9 cellular contexts compared by ENCODE assay signal in the genomic region with DNA sequence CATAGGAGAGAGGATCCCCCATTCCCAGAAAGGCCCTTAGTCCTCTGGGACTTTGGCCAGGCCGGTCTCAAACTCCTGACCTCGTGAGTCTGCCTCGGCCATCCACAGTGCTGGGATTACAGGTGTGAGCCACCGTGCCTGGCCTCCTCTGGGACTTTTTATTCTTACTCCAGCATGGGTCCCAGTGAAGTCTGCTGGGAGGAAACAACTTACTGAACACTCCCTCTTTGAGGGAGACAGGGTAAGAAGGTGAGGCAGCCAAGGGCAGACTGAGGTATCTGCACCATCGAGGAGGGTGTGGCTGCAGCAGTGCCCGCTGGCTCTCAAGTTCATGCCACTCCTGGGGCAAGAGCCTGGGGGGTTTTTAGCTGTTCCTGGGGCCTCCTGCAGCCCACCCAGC. TPM values are rescaled to one million over a fixed set of nuclear protein-coding genes. Genes with fewer than 3 reads are reported as not detected.
A peak's percentile ranks its signal among the peaks of the same experiment; 100 is the strongest.
DNase-seq lines count a peak whose midpoint lies in the region; ATAC-seq, FAIRE-seq and TF ChIP-seq lines count a peak whose summit lies in the region.
"Had no signal": no experiment of that assay in that cellular context is flagged by ENCODE, and none has a peak within 500 bp of the region (broad histone marks: within the 10 kb centered on the region; RNA-seq: fewer than 3 reads in every experiment).

No MANE protein-coding gene starts in this region.

- ATAC-seq in Right ventricle myocardium superior (ENCODE audit: poor library complexity), result no peak
- ATAC-seq in left cardiac atrium, result no peak
- peak; percentile 54 for ATAC-seq in left colon
- ATAC-seq in HG03175 (IDR thresholded peaks at IDR 0.05; ENCODE audit: unreplicated experiment), result no peak
- no peak for ATAC-seq in pancreas

- 68 to 73% methylated on average over 6 of the region's 6 CpGs for WGBS in testis, 2 donors
- WGBS in pancreas, 2 donors, result 84 to 87% methylated on average over 6 of the region's 6 CpGs

- intact Hi-C loops in Right ventricle myocardium superior (cut with DNase I) (loop anchor here (10.0 kb wide), 1 partner anchor 153 kb away; the partner anchor contains the start of gene SYNGAP1), left cardiac atrium (cut with DNase I) (loop anchor here in 1 of 2 donors (10.0 kb wide), 1 partner anchor 123 kb away; the partner anchor contains the start of gene ZBTB9), left colon (cut with DNase I, micrococcal nuclease) (no loop called here), testis (cut with DNase I; ENCODE audit: low total_unique reads) (no loop called here), pancreas (cut with DNase I) (no loop called here)

- CTCF ChIA-PET in activated CD4-positive, alpha-beta memory T cell treated with anti-CD3 and anti-CD28 coated beads, Interleukin-2, amount 10 ng/mL, durations not matched to agents 7 days and 5 days (lab: Charles Lee), result no interaction called here

- H3K9me3 ChIP-seq in testis, result no peaks in the 10 kb centered on the region
- no peaks in the 10 kb centered on the region for H3K9me3 ChIP-seq in pancreas

- no peak for TF ChIP-seq POLR2A in testis (IDR thresholded peaks at IDR 0.05)

- FAIRE-seq in pancreas (lab: Jason Lieb, UNC), result no peak

- no peak for TF ChIP-seq CTCF in testis (IDR thresholded peaks at IDR 0.05)
- TF ChIP-seq CTCF in pancreas (IDR thresholded peaks at IDR 0.05), result no peak

- no peaks in the 10 kb centered on the region for H3K9me3 Mint-ChIP-seq in activated CD4-positive, alpha-beta memory T cell treated with anti-CD3 and anti-CD28 coated beads, Interleukin-2, amount 10 ng/mL, durations not matched to agents 7 days and 5 days

- POLR2A ChIA-PET in activated CD4-positive, alpha-beta memory T cell treated with anti-CD3 and anti-CD28 coated beads, Interleukin-2, amount 10 ng/mL, durations not matched to agents 7 days and 5 days (lab: Charles Lee), result interaction anchor here (3.5 kb wide), 1 partner anchor 123 kb away, joined by 18 read pairs; the partner anchor contains the start of gene ZBTB9

- DNase-seq in Right ventricle myocardium superior (peak; percentile 30), left cardiac atrium (no peak), left colon (peak; percentile 64 to 70), testis (no peak), pancreas (no peak), AML-193 (lab: John Stamatoyannopoulos, UW) (no peak)
- peak; percentile 34 for DNase-seq in activated CD4-positive, alpha-beta memory T cell treated with anti-CD3 and anti-CD28 coated beads, Interleukin-2, amount 10 ng/mL, durations not matched to agents 7 days and 5 days
- DNase-seq: NCI-H510A had no signal

- H3K36me3 Mint-ChIP-seq in activated CD4-positive, alpha-beta memory T cell treated with anti-CD3 and anti-CD28 coated beads, Interleukin-2, amount 10 ng/mL, durations not matched to agents 7 days and 5 days (ENCODE audit: low read depth), result peaks cover 64% of the 10 kb centered on the region

- no peaks in the 10 kb centered on the region for H3K27me3 Mint-ChIP-seq in activated CD4-positive, alpha-beta memory T cell treated with anti-CD3 and anti-CD28 coated beads, Interleukin-2, amount 10 ng/mL, durations not matched to agents 7 days and 5 days

- H3K4me3 ChIP-seq in testis (no peak overlapping the region), pancreas (no peak overlapping the region)

- H3K27ac ChIP-seq in testis (peak overlapping the region; percentile 59 to 79), pancreas (peak overlapping the region in 1 of 4 donors; percentile 62)

- peaks cover 45% of the 10 kb centered on the region for H3K4me1 Mint-ChIP-seq in activated CD4-positive, alpha-beta memory T cell treated with anti-CD3 and anti-CD28 coated beads, Interleukin-2, amount 10 ng/mL, durations not matched to agents 7 days and 5 days

- H3K4me3 Mint-ChIP-seq in activated CD4-positive, alpha-beta memory T cell treated with anti-CD3 and anti-CD28 coated beads, Interleukin-2, amount 10 ng/mL, durations not matched to agents 7 days and 5 days, result peak overlapping the region; percentile 94

- H3K27me3 ChIP-seq in testis, result no peaks in the 10 kb centered on the region
- H3K27me3 ChIP-seq in pancreas, result no peaks in the 10 kb centered on the region

- H3K4me1 ChIP-seq in testis (peaks cover 30% of the 10 kb centered on the region), pancreas (peaks cover 0 to 11% (median 10%) of the 10 kb centered on the region in 3 donors)

- H3K36me3 ChIP-seq in testis (ENCODE audit: low read depth, missing control alignments) (no peaks in the 10 kb centered on the region), pancreas (peaks cover 0 to 11% (median 4%) of the 10 kb centered on the region in 3 donors)

- H3K27ac Mint-ChIP-seq in activated CD4-positive, alpha-beta memory T cell treated with anti-CD3 and anti-CD28 coated beads, Interleukin-2, amount 10 ng/mL, durations not matched to agents 7 days and 5 days, result peak overlapping the region; percentile 96

RNA-seq across cellular contexts. Expression of gene BAK1, which starts 2.4 kb away (rescaled TPM):
- total RNA-seq in Right ventricle myocardium superior (25.0 TPM), left cardiac atrium (10 to 100 TPM; 17.6 to 21.6 TPM), left colon (10 to 100 TPM; 85.6 to 93.5 TPM), testis (10 to 100 TPM; 13.1 to 14.8 TPM), pancreas (10 to 100 TPM in 1 of 6 donors, 1 to 10 TPM in 5; 5.6 to 11.2 (median 6.9) TPM)
- total RNA-seq in activated CD4-positive, alpha-beta memory T cell treated with anti-CD3 and anti-CD28 coated beads, Interleukin-2, amount 10 ng/mL, durations not matched to agents 7 days and 5 days, result 100 to 1,000 TPM in 1 of 2 experiments, 10 to 100 TPM in 1; 97.9 to 100 TPM
- polyA plus RNA-seq in testis (ENCODE audit: insufficient read depth, low read depth, low replicate concordance) (17.3 TPM), pancreas (1 to 10 TPM; 7.2 to 7.7 TPM)

RNA-seq across cellular contexts. Expression of gene ITPR3, which starts 43.4 kb away (rescaled TPM):
- total RNA-seq in Right ventricle myocardium superior, result 6.0 TPM
- total RNA-seq in left cardiac atrium, result 10 to 100 TPM in 1 of 2 donors, 1 to 10 TPM in 1; 9.6 to 16.6 TPM
- total RNA-seq in activated CD4-positive, alpha-beta memory T cell treated with anti-CD3 and anti-CD28 coated beads, Interleukin-2, amount 10 ng/mL, durations not matched to agents 7 days and 5 days, result 10 to 100 TPM; 54.2 to 55.1 TPM
- 100 to 1,000 TPM; 106 to 108 TPM for total RNA-seq in left colon
- total RNA-seq in testis, result 100 to 1,000 TPM in 1 of 2 donors, 10 to 100 TPM in 1; 80.3 to 146 TPM
- 58.2 TPM for polyA plus RNA-seq in testis (ENCODE audit: insufficient read depth, low read depth, low replicate concordance)
- 10 to 100 TPM in 5 of 6 donors, 1 to 10 TPM in 1; 9.1 to 20.3 (median 11.4) TPM for total RNA-seq in pancreas
- 10 to 100 TPM; 13.7 to 15.3 TPM for polyA plus RNA-seq in pancreas

Comparison
In these comparisons a context has a peak if more than half of its experiments do, and no peak if none do; other contexts are left out.
1. DNase-seq: peak in Right ventricle myocardium superior (single experiment), activated CD4-positive, alpha-beta memory T cell treated with anti-CD3 and anti-CD28 coated beads, Interleukin-2, amount 10 ng/mL, durations not matched to agents 7 days and 5 days (single experiment) and left colon (2 of 2); none in left cardiac atrium (single experiment), testis (single experiment), pancreas (0 of 6) and AML-193 (0 of 2).